Comparison of ENCODE assay signal across 16 cellular contexts in the genomic region with DNA sequence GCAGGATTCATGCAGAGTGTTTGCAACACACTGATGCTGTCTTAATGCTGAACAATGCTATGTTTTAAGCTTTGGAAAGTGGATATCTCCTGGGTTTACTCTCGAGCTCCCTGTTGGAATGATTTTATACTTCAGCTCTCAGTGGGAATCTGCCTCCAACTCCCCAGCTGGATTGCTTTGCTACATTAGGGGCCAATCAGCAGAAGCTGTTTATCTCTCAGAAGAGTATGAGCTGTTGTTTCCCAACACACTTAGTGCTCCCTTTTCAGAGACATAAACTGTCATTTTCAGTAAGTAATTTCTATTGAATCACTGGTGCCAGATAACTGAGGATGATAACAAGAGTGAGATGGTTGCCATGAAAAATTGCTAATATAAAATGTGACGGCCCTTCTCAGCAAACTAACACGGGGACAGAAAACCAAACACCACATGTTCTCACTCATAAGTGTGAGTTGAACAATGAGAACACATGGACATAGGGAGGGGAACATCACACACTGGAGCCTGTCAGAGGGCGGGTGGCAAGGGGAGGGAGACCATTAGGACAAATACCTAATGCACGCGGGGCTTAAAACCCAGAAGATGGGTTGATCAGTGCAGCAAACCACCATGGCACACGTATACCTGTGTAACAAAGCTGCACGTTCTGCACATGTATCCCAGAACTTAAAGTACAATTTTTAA.
DNase-seq lines count a peak whose midpoint lies in the region; ATAC-seq and TF ChIP-seq lines count a peak whose summit lies in the region.
"Had no signal": no experiment of that assay in that cellular context is flagged by ENCODE, and none has a peak within 500 bp of the region (broad histone marks: within the 10 kb centered on the region; RNA-seq: fewer than 3 reads in every experiment).

No MANE protein-coding gene starts in this region.

- H3K4me2 ChIP-seq in smooth muscle cell = peak overlapping the region; percentile 36

- intact Hi-C loops in esophagus muscularis mucosa (cut with DNase I) = no loop called here
- intact Hi-C loops in right cardiac atrium (cut with DNase I) = no loop called here
- intact Hi-C loops in stomach (cut with DNase I; ENCODE audit: low total_unique reads) = no loop called here

- DNase-seq in NCI-H226 = peak; percentile 73
- peak; percentile 75 for DNase-seq in esophagus muscularis mucosa (ENCODE audit: extremely low spot score)
- peak in 2 of 3 donors; percentile 22 to 53 for DNase-seq in right cardiac atrium
- no peak for DNase-seq in smooth muscle cell (lab: John Stamatoyannopoulos, UW; ENCODE audit: unreplicated experiment)
- DNase-seq in effector CD8-positive, alpha-beta T cell (lab: John Stamatoyannopoulos, UW) = no peak
- no peak for DNase-seq in stomach
- DNase-seq in inferior parietal cortex (ENCODE audit: extremely low spot score) = no peak
- DNase-seq: Caco-2, DMS153, EL, KG1, NCI-H1436 treated with DMSO at 0.1 percent for 48 hours, NCI-H2029 treated with DMSO at 0.1 percent for 48 hours, NCI-H524 treated with DMSO at 0.1 percent for 48 hours, SHP77 had no signal

- peak overlapping the region; percentile 89 for H2AFZ ChIP-seq in smooth muscle cell (ENCODE audit: low read depth)

- no peaks in the 10 kb centered on the region for H3K79me2 ChIP-seq in smooth muscle cell (ENCODE audit: low read depth)

- TF ChIP-seq POLR2A in esophagus muscularis mucosa (IDR thresholded peaks at IDR 0.05; ENCODE audit: low read depth) = no peak
- TF ChIP-seq POLR2A in stomach (IDR thresholded peaks at IDR 0.05) = no peak

- peak; percentile 85 to 90 for ATAC-seq in right cardiac atrium
- ATAC-seq: Panc1 had no signal

- no peaks in the 10 kb centered on the region for H4K20me1 ChIP-seq in smooth muscle cell (ENCODE audit: low read depth)

- H3K27ac ChIP-seq in esophagus muscularis mucosa (replicated peaks in 1 of 4) = no peak overlapping the region
- no peak overlapping the region for H3K27ac ChIP-seq in right cardiac atrium (ENCODE audit: low read length)
- H3K27ac ChIP-seq in smooth muscle cell (ENCODE audit: low read depth) = peak overlapping the region; percentile 89
- no peak overlapping the region for H3K27ac ChIP-seq in stomach

- H3K4me1 ChIP-seq in esophagus muscularis mucosa (peaks cover 0 to 4% (median 0%) of the 10 kb centered on the region in 4 donors), right cardiac atrium (ENCODE audit: control insufficient read depth, insufficient read depth, low read length) (no peaks in the 10 kb centered on the region), smooth muscle cell (ENCODE audit: low read depth) (peaks cover 7% of the 10 kb centered on the region), stomach (peaks cover 0 to 10% (median 7%) of the 10 kb centered on the region in 4 donors)

- no peak for TF ChIP-seq EP300 in esophagus muscularis mucosa (IDR thresholded peaks at IDR 0.05)
- TF ChIP-seq EP300 in stomach (IDR thresholded peaks at IDR 0.05) = no peak

- TF ChIP-seq CTCF in esophagus muscularis mucosa (IDR thresholded peaks at IDR 0.05) (no peak), smooth muscle cell (IDR thresholded peaks at IDR 0.05; ENCODE audit: borderline replicate concordance, insufficient read depth, poor library complexity, severe bottlenecking) (no peak), stomach (IDR thresholded peaks at IDR 0.05) (no peak)

- H3K9me3 ChIP-seq in esophagus muscularis mucosa (no peaks in the 10 kb centered on the region), right cardiac atrium (ENCODE audit: control insufficient read depth, low read length) (no peaks in the 10 kb centered on the region), smooth muscle cell (replicated peaks; ENCODE audit: low read depth) (no peaks in the 10 kb centered on the region), stomach (no peaks in the 10 kb centered on the region)
- H3K9me3 ChIP-seq: Caco-2 had no signal

- H3K4me3 ChIP-seq in esophagus muscularis mucosa (no peak overlapping the region), right cardiac atrium (ENCODE audit: low read length) (no peak overlapping the region), smooth muscle cell (no peak overlapping the region), stomach (no peak overlapping the region)

- H3K9ac ChIP-seq in smooth muscle cell (ENCODE audit: low read depth) = no peak overlapping the region

- H3K27me3 ChIP-seq in esophagus muscularis mucosa (no peaks in the 10 kb centered on the region), right cardiac atrium (ENCODE audit: control insufficient read depth, insufficient read depth) (no peaks in the 10 kb centered on the region), smooth muscle cell (ENCODE audit: low read depth) (no peaks in the 10 kb centered on the region), stomach (no peaks in the 10 kb centered on the region)

- peaks cover 7% of the 10 kb centered on the region for H3F3A ChIP-seq in smooth muscle cell (ENCODE audit: low read depth)

- 62% methylated on average over 8 of the region's 8 CpGs for WGBS in esophagus muscularis mucosa
- 51% methylated on average over 8 of the region's 8 CpGs for WGBS in right cardiac atrium
- 72% methylated on average over 8 of the region's 8 CpGs for WGBS in smooth muscle cell (ENCODE audit: low lambda C conversion rate)
- 72 to 85% (median 84%) methylated on average over 8 of the region's 8 CpGs for WGBS in stomach, 5 donors

- H3K36me3 ChIP-seq in esophagus muscularis mucosa (no peaks in the 10 kb centered on the region), smooth muscle cell (ENCODE audit: low read depth) (no peaks in the 10 kb centered on the region), stomach (no peaks in the 10 kb centered on the region)

Comparison
In these comparisons a context has a peak if more than half of its experiments do, and no peak if none do; other contexts are left out.
1. DNase-seq: peak in NCI-H226 (single experiment), esophagus muscularis mucosa (single experiment) and right cardiac atrium (2 of 3); none in smooth muscle cell (single experiment), effector CD8-positive, alpha-beta T cell (single experiment), stomach (single experiment) and inferior parietal cortex (single experiment).